In genomic region chr7:56053379-56053778, GRCh38 we compare ENCODE assay signal across 11 cellular contexts. TPM values are rescaled to one million over a fixed set of nuclear protein-coding genes. Genes with fewer than 3 reads are reported as not detected.
DNase-seq lines count a peak whose midpoint lies in the region; ATAC-seq and TF ChIP-seq lines count a peak whose summit lies in the region.
"Had no signal": no experiment of that assay in that cellular context is flagged by ENCODE, and none has a peak within 500 bp of the region (broad histone marks: within the 10 kb centered on the region; RNA-seq: fewer than 3 reads in every experiment).

No MANE protein-coding gene starts in this region.

- H3K9me3 Mint-ChIP-seq in endothelial cell (ENCODE audit: unreplicated experiment) = no peaks in the 10 kb centered on the region

- H3K27ac Mint-ChIP-seq in endothelial cell (ENCODE audit: unreplicated experiment) = peak overlapping the region; percentile 48

- H4K20me1 ChIP-seq in SK-N-SH (ENCODE audit: insufficient read depth) (peaks cover 16% of the 10 kb centered on the region), OCI-LY3 (ENCODE audit: insufficient read depth, low read length) (no peaks in the 10 kb centered on the region)

- H3K27ac ChIP-seq in SK-N-SH (ENCODE audit: low read depth in 2 of 2, low read length in 1 of 2) (no peak overlapping the region), OCI-LY3 (ENCODE audit: low read length) (no peak overlapping the region), psoas muscle (no peak overlapping the region), tibial nerve (no peak overlapping the region)

- H3K36me3 ChIP-seq in SK-N-SH (replicated peaks in 1 of 2; ENCODE audit: control insufficient read depth in 1 of 2, insufficient read depth in 2 of 2, low read length in 1 of 2) = peaks cover 44 to 59% of the 10 kb centered on the region in 2 experiments
- H3K36me3 ChIP-seq in OCI-LY3 (replicated peaks; ENCODE audit: low read depth, low read length) = peaks cover 37% of the 10 kb centered on the region
- peaks cover 11 to 60% of the 10 kb centered on the region in 2 donors for H3K36me3 ChIP-seq in psoas muscle (ENCODE audit: insufficient read depth in 1 of 2, low read depth in 1 of 2)
- H3K36me3 ChIP-seq in tibial nerve = peaks cover 0 to 52% (median 11%) of the 10 kb centered on the region in 3 donors

- intact Hi-C loops in psoas muscle (cut with DNase I) = loop anchor here in 1 of 2 donors (5.0 kb wide), 1 partner anchor 76 kb away; no protein-coding TSS in a partner anchor

- peaks cover 21% of the 10 kb centered on the region for H3K36me3 Mint-ChIP-seq in endothelial cell (ENCODE audit: low read depth, unreplicated experiment)

- TF ChIP-seq POLR2A in tibial nerve (IDR thresholded peaks at IDR 0.05) = no peak

- H3K4me2 ChIP-seq in SK-N-SH (peak overlapping the region; percentile 91), OCI-LY3 (ENCODE audit: low read length) (peak overlapping the region; percentile 91; the same call in 1 of the 2 replicates)

- H2AFZ ChIP-seq in SK-N-SH (ENCODE audit: low read depth) = no peak overlapping the region
- H2AFZ ChIP-seq in OCI-LY3 (ENCODE audit: low read depth, low read length) = no peak overlapping the region

- H3K9me3 ChIP-seq in SK-N-SH = no peaks in the 10 kb centered on the region
- no peaks in the 10 kb centered on the region for H3K9me3 ChIP-seq in OCI-LY3 (ENCODE audit: insufficient read depth, low read length)
- H3K9me3 ChIP-seq in psoas muscle = no peaks in the 10 kb centered on the region
- no peaks in the 10 kb centered on the region for H3K9me3 ChIP-seq in tibial nerve
- H3K9me3 ChIP-seq: tibial artery had no signal

- H3K4me1 ChIP-seq in SK-N-SH (ENCODE audit: control insufficient read depth in 1 of 2, insufficient read depth in 2 of 2, low read depth in 1 of 2, low read length in 1 of 2) = peaks cover 22 to 39% of the 10 kb centered on the region in 2 experiments
- peaks cover 44% of the 10 kb centered on the region for H3K4me1 ChIP-seq in OCI-LY3 (ENCODE audit: low read length)
- H3K4me1 ChIP-seq in psoas muscle = peaks cover 37% of the 10 kb centered on the region
- peaks cover 0 to 35% (median 7%) of the 10 kb centered on the region in 4 donors for H3K4me1 ChIP-seq in tibial nerve

- peaks cover 92% of the 10 kb centered on the region for H3K79me2 ChIP-seq in SK-N-SH (ENCODE audit: insufficient read depth)
- peaks cover 82% of the 10 kb centered on the region for H3K79me2 ChIP-seq in OCI-LY3 (ENCODE audit: low read length)

- peaks cover 54% of the 10 kb centered on the region for H3F3A ChIP-seq in SK-N-SH (replicated peaks; ENCODE audit: insufficient read depth)

- H3K27me3 Mint-ChIP-seq in endothelial cell (ENCODE audit: unreplicated experiment) = peaks cover 3% of the 10 kb centered on the region

- H3K9ac ChIP-seq in SK-N-SH (peak overlapping the region; percentile 93; the same call in 1 of the 2 replicates), OCI-LY3 (ENCODE audit: low read length) (no peak overlapping the region)

- ATAC-seq in SK-N-SH treated with all-trans-retinoic acid at 6 μM for 48 hours = no peak
- no peak for ATAC-seq in psoas muscle
- no peak for ATAC-seq in GM19035 (IDR thresholded peaks at IDR 0.05; ENCODE audit: unreplicated experiment)

- TF ChIP-seq CTCF in SK-N-SH (IDR thresholded peaks at IDR 0.05) (no peak), OCI-LY3 (IDR thresholded peaks at IDR 0.05; ENCODE audit: low read depth, low read length) (no peak), endothelial cell (IDR thresholded peaks at IDR 0.05; ENCODE audit: unreplicated experiment) (no peak), psoas muscle (IDR thresholded peaks at IDR 0.05) (no peak), tibial nerve (IDR thresholded peaks at IDR 0.05) (no peak)

- 82% methylated on average over 9 of the region's 9 CpGs for WGBS in SK-N-SH (ENCODE audit: low lambda C conversion rate)
- 83 to 87% (median 86%) methylated on average over 9 of the region's 9 CpGs for WGBS in psoas muscle, 3 donors
- WGBS in tibial nerve, 2 donors = 84 to 91% methylated on average over 9 of the region's 9 CpGs

- H3K4me3 ChIP-seq in SK-N-SH (ENCODE audit: low read depth in 2 of 2, low read length in 1 of 2) (no peak overlapping the region), OCI-LY3 (ENCODE audit: low read length) (no peak overlapping the region), psoas muscle (peak overlapping the region; percentile 72), tibial nerve (no peak overlapping the region)

- DNase-seq in SK-N-SH (no peak), endothelial cell (ENCODE audit: low spot score) (no peak), psoas muscle (no peak), NCI-H524 treated with DMSO at 0.1 percent for 48 hours (lab: John Stamatoyannopoulos, UW) (no peak), tibial nerve (ENCODE audit: low spot score in 2 of 2) (no peak)
- DNase-seq: 8988T, NCI-H1048, tibial artery had no signal

- peaks cover 10% of the 10 kb centered on the region for H3K4me1 Mint-ChIP-seq in endothelial cell (ENCODE audit: unreplicated experiment)

- POLR2A ChIA-PET in SK-N-SH (lab: Yijun Ruan, JAX) = interaction anchor here (0.8 kb wide), 1 partner anchor 19 kb away, joined by 4 read pairs; no protein-coding TSS in a partner anchor

- no peaks in the 10 kb centered on the region for H3K9me2 ChIP-seq in SK-N-SH

- TF ChIP-seq RAD21 in SK-N-SH (IDR thresholded peaks at IDR 0.05; ENCODE audit: low read length) = no peak

- H3K4me3 Mint-ChIP-seq in endothelial cell (ENCODE audit: unreplicated experiment) = peak overlapping the region; percentile 98

- CTCF ChIA-PET in SK-N-SH (lab: Yijun Ruan, JAX) = interaction anchor here (0.8 to 2.6 kb wide), 5 partner anchors 9 to 89 kb away, joined by 3 to 10 read pairs (median 7); partner anchors contain the start of gene NIPSNAP2

- no peaks in the 10 kb centered on the region for H3K27me3 ChIP-seq in SK-N-SH (ENCODE audit: insufficient read depth)
- no peaks in the 10 kb centered on the region for H3K27me3 ChIP-seq in OCI-LY3 (ENCODE audit: low read depth, low read length)
- H3K27me3 ChIP-seq in psoas muscle (ENCODE audit: insufficient read depth in 3 of 3, low read length in 2 of 3) = no peaks in the 10 kb centered on the region
- no peaks in the 10 kb centered on the region for H3K27me3 ChIP-seq in tibial nerve
- H3K27me3 ChIP-seq: tibial artery had no signal

- TF ChIP-seq EP300 in SK-N-SH (IDR thresholded peaks at IDR 0.05; ENCODE audit: borderline replicate concordance in 1 of 2, low read depth in 1 of 2, low read length in 1 of 2) (no peak), tibial nerve (IDR thresholded peaks at IDR 0.05) (no peak)

TF ChIP-seq in SK-N-SH, 30 proteins besides CTCF, POLR2A, EP300 and RAD21 (continues in another document):
- TF ChIP-seq NRF1 (IDR thresholded peaks at IDR 0.05; ENCODE audit: low read depth, low read length) (no peak), TEAD4 (IDR thresholded peaks at IDR 0.05; ENCODE audit: borderline replicate concordance, insufficient read depth) (no peak), SMC3 (IDR thresholded peaks at IDR 0.05; ENCODE audit: low read depth, low read length) (no peak), MAX (IDR thresholded peaks at IDR 0.05; ENCODE audit: low read depth) (no peak)

TF ChIP-seq in SK-N-SH treated with all-trans-retinoic acid at 6 μM for 48 hours, 23 proteins besides CTCF, POLR2A, EP300 and RAD21:
- TF ChIP-seq CSRNP3 (CRISPR knock-in tag; IDR thresholded peaks at IDR 0.05) = no peak

RNA-seq across cellular contexts. Expression of gene CCT6A, which starts 1.8 kb away (rescaled TPM):
- polyA plus RNA-seq in SK-N-SH (2012; rRNA removed) (221 and 345 TPM in 2 replicates), psoas muscle (100 to 1,000 TPM; 138 to 259 (median 235) TPM)
- polyA plus RNA-seq in SK-N-SH (2012; cell fraction: cytosol; rRNA removed) = 338 and 380 TPM in 2 replicates
- 175 and 324 TPM in 2 replicates for polyA plus RNA-seq in SK-N-SH (2012; cell fraction: nucleus; rRNA removed)
- total RNA-seq in endothelial cell (ENCODE audit: unreplicated experiment) (174 TPM), psoas muscle (100 to 1,000 TPM in 3 of 4 donors, 10 to 100 TPM in 1; 96.5 to 135 (median 130) TPM), tibial nerve (10 to 100 TPM; 60.0 to 99.0 (median 77.9) TPM)

RNA-seq across cellular contexts. Expression of gene PSPH, which starts 2.1 kb away (rescaled TPM):
- polyA plus RNA-seq in SK-N-SH (2012; rRNA removed) = 42.0 and 50.5 TPM in 2 replicates
- 39.5 and 46.6 TPM in 2 replicates for polyA plus RNA-seq in SK-N-SH (2012; cell fraction: cytosol; rRNA removed)
- 37.2 and 37.3 TPM in 2 replicates for polyA plus RNA-seq in SK-N-SH (2012; cell fraction: nucleus; rRNA removed)
- total RNA-seq in endothelial cell (ENCODE audit: unreplicated experiment) = 38.1 TPM
- total RNA-seq in psoas muscle = 10 to 100 TPM in 1 of 4 donors, 1 to 10 TPM in 3; 2.6 to 10.8 (median 5.1) TPM
- 10 to 100 TPM in 1 of 3 donors, 1 to 10 TPM in 2; 2.5 to 11.2 (median 5.6) TPM for polyA plus RNA-seq in psoas muscle
- 10 to 100 TPM; 14.9 to 39.8 (median 25.1) TPM for total RNA-seq in tibial nerve

RNA-seq across cellular contexts. Expression of gene SUMF2, which starts 10.7 kb away (rescaled TPM):
- polyA plus RNA-seq in SK-N-SH (2012; rRNA removed) (130 and 162 TPM in 2 replicates), psoas muscle (10 to 100 TPM; 26.8 to 29.1 (median 27.3) TPM)
- 82.7 and 115 TPM in 2 replicates for polyA plus RNA-seq in SK-N-SH (2012; cell fraction: cytosol; rRNA removed)
- polyA plus RNA-seq in SK-N-SH (2012; cell fraction: nucleus; rRNA removed) = 182 and 258 TPM in 2 replicates
- total RNA-seq in endothelial cell (ENCODE audit: unreplicated experiment) (110 TPM), psoas muscle (10 to 100 TPM; 22.0 to 35.2 (median 22.8) TPM), tibial nerve (100 to 1,000 TPM in 3 of 4 donors, 10 to 100 TPM in 1; 99.4 to 162 (median 132) TPM)

RNA-seq across cellular contexts. Expression of gene PHKG1, which starts 39.4 kb away (rescaled TPM):
- 0.91 and 2.5 TPM in 2 replicates for polyA plus RNA-seq in SK-N-SH (2012; rRNA removed)
- 0.46 and 0.75 TPM in 2 replicates for polyA plus RNA-seq in SK-N-SH (2012; cell fraction: cytosol; rRNA removed)
- polyA plus RNA-seq in SK-N-SH (2012; cell fraction: nucleus; rRNA removed) = 6.1 and 7.6 TPM in 2 replicates
- not detected for total RNA-seq in endothelial cell (ENCODE audit: unreplicated experiment)
- 10 to 100 TPM; 32.2 to 99.6 (median 46.3) TPM for total RNA-seq in psoas muscle
- 10 to 100 TPM in 2 of 3 donors, 1 to 10 TPM in 1; 9.2 to 65.1 (median 39.2) TPM for polyA plus RNA-seq in psoas muscle
- 1 to 10 TPM in 3 of 4 donors, under 1 TPM in 1; 0.39 to 4.2 (median 1.3) TPM for total RNA-seq in tibial nerve

RNA-seq across cellular contexts. Expression of gene CHCHD2, which starts 52.9 kb away (rescaled TPM):
- polyA plus RNA-seq in SK-N-SH (2012; rRNA removed) (500 and 624 TPM in 2 replicates), psoas muscle (100 to 1,000 TPM; 593 to 948 (median 729) TPM)
- 487 and 543 TPM in 2 replicates for polyA plus RNA-seq in SK-N-SH (2012; cell fraction: cytosol; rRNA removed)
- 218 and 286 TPM in 2 replicates for polyA plus RNA-seq in SK-N-SH (2012; cell fraction: nucleus; rRNA removed)
- total RNA-seq in endothelial cell (ENCODE audit: unreplicated experiment) (1.7 TPM), psoas muscle (100 to 1,000 TPM; 475 to 571 (median 506) TPM), tibial nerve (100 to 1,000 TPM; 286 to 417 (median 326) TPM)
